ENCODE assay signal across 8 cellular contexts in genomic region chr17:17235212-17236174, GRCh38. TPM values are rescaled to one million over a fixed set of nuclear protein-coding genes. Genes with fewer than 3 reads are reported as not detected.
DNase-seq lines count a peak whose midpoint lies in the region; ATAC-seq and TF ChIP-seq lines count a peak whose summit lies in the region.

No MANE protein-coding gene starts in this region.

- H3K14ac ChIP-seq in H9 (ENCODE audit: insufficient read depth, low read length) = no peak overlapping the region

- DNase-seq in A172 (ENCODE audit: low spot score) (peak; percentile 68), H9 (no peak), right cardiac atrium (peak in 1 of 3 donors; percentile 36), NCI-H82 treated with DMSO at 0.1 percent for 48 hours (lab: John Stamatoyannopoulos, UW; ENCODE audit: unreplicated experiment) (no peak), NCI-H1092 (lab: John Stamatoyannopoulos, UW) (no peak)
- DNase-seq in activated CD8-positive, alpha-beta T cell treated with anti-CD3 and anti-CD28 coated beads for 36 hours = peak; percentile 45

- peaks cover 10 to 21% (median 19%) of the 10 kb centered on the region in 3 experiments; a peak in 5 of 7 replicates for H3K36me3 Mint-ChIP-seq in H9 (ENCODE audit: insufficient read depth in 1 of 3, low read depth in 3 of 3)
- H3K36me3 Mint-ChIP-seq in activated CD8-positive, alpha-beta T cell treated with anti-CD3 and anti-CD28 coated beads for 36 hours (ENCODE audit: low read depth) = peaks cover 5% of the 10 kb centered on the region

- no peak overlapping the region for H2AK5ac ChIP-seq in H9 (ENCODE audit: insufficient read length, low read length)

- H3K9ac ChIP-seq in H9 (ENCODE audit: extremely low read depth, insufficient read length, low read length) (no peak overlapping the region), skeletal muscle satellite cell (ENCODE audit: low read depth, low read length) (peak overlapping the region; percentile 99)

- 0 out of 7 replicates have a peak overlapping the region, but pooled peaks of 1 of the 3 experiments have one; percentile 63 for H3K27ac Mint-ChIP-seq in H9
- H3K27ac Mint-ChIP-seq in activated CD8-positive, alpha-beta T cell treated with anti-CD3 and anti-CD28 coated beads for 36 hours = peak overlapping the region; percentile 60

- no peak for TF ChIP-seq CTCF in H9 (conservative IDR thresholded peaks at IDR 0.05)
- TF ChIP-seq CTCF in activated CD8-positive, alpha-beta T cell treated with anti-CD3 and anti-CD28 coated beads for 36 hours (IDR thresholded peaks at IDR 0.05) = no peak

- peaks cover 9% of the 10 kb centered on the region; the same call in 1 of the 2 replicates for H3K79me2 ChIP-seq in H9 (ENCODE audit: insufficient read depth, low read length)

- peaks cover 5% of the 10 kb centered on the region for H3K23me2 ChIP-seq in H9 (ENCODE audit: insufficient read length, low read depth, low read length, poor library complexity, severe bottlenecking)

- CTCF ChIA-PET in activated CD8-positive, alpha-beta T cell treated with anti-CD3 and anti-CD28 coated beads for 36 hours (lab: Charles Lee) = interaction anchor here (1.0 to 1.8 kb wide), 5 partner anchors 34 to 244 kb away, joined by 3 to 8 read pairs (median 4); no protein-coding TSS in a partner anchor

- no peak overlapping the region for H2BK120ac ChIP-seq in H9 (ENCODE audit: low read depth, low read length, poor library complexity, severe bottlenecking)

- no peak overlapping the region for H2BK12ac ChIP-seq in H9 (ENCODE audit: insufficient read length, low read depth, low read length)

- peaks cover 21% of the 10 kb centered on the region for H3K36me3 ChIP-seq in skeletal muscle satellite cell (ENCODE audit: insufficient read depth, low read length)

- no peaks in the 10 kb centered on the region for H3K9me3 Mint-ChIP-seq in H9
- no peaks in the 10 kb centered on the region for H3K9me3 Mint-ChIP-seq in activated CD8-positive, alpha-beta T cell treated with anti-CD3 and anti-CD28 coated beads for 36 hours

- H4K8ac ChIP-seq in H9 (replicated peaks; ENCODE audit: insufficient read length, low read depth, low read length) = no peak overlapping the region

- peaks cover 21% of the 10 kb centered on the region in 2 experiments for H3K4me1 Mint-ChIP-seq in H9
- peaks cover 36% of the 10 kb centered on the region for H3K4me1 Mint-ChIP-seq in activated CD8-positive, alpha-beta T cell treated with anti-CD3 and anti-CD28 coated beads for 36 hours (ENCODE audit: low read depth)

- intact Hi-C loops in activated CD8-positive, alpha-beta T cell treated with anti-CD3 and anti-CD28 coated beads for 36 hours (cut with micrococcal nuclease) = no loop called here
- intact Hi-C loops in right cardiac atrium (cut with DNase I) = no loop called here

- H3K4me1 ChIP-seq in H9 (ENCODE audit: insufficient read depth, low read length) = peaks cover 11% of the 10 kb centered on the region
- H3K4me1 ChIP-seq in right cardiac atrium (ENCODE audit: control insufficient read depth, insufficient read depth, low read length) = peaks cover 13% of the 10 kb centered on the region
- peaks cover 17% of the 10 kb centered on the region for H3K4me1 ChIP-seq in skeletal muscle satellite cell (ENCODE audit: control insufficient read depth, insufficient read depth, low read length)

- POLR2A ChIA-PET in activated CD8-positive, alpha-beta T cell treated with anti-CD3 and anti-CD28 coated beads for 36 hours (lab: Charles Lee) = interaction anchor here (0.5 to 2.5 kb wide), 8 partner anchors 9 to 682 kb away, joined by 3 to 12 read pairs (median 4); partner anchors contain the start of gene PLD6

- no peak overlapping the region for H3T11ph ChIP-seq in H9 (ENCODE audit: low read length)

- H4K5ac ChIP-seq in H9 (ENCODE audit: insufficient read length, low read depth, low read length) = no peak overlapping the region

- peak overlapping the region; percentile 97 to 99 for H3K4me3 Mint-ChIP-seq in H9
- peak overlapping the region; percentile 90 for H3K4me3 Mint-ChIP-seq in activated CD8-positive, alpha-beta T cell treated with anti-CD3 and anti-CD28 coated beads for 36 hours

- H3K27me3 Mint-ChIP-seq in H9 (ENCODE audit: low read depth) = no peaks in the 10 kb centered on the region
- H3K27me3 Mint-ChIP-seq in activated CD8-positive, alpha-beta T cell treated with anti-CD3 and anti-CD28 coated beads for 36 hours = no peaks in the 10 kb centered on the region

- peak overlapping the region; percentile 92 for H3K4me2 ChIP-seq in H9 (ENCODE audit: insufficient read depth, insufficient read length, low read length)
- peak overlapping the region; percentile 93 for H3K4me2 ChIP-seq in skeletal muscle satellite cell (ENCODE audit: low read length)

- no peak overlapping the region for H4K91ac ChIP-seq in H9 (ENCODE audit: insufficient read length, low read depth, low read length)

- no peak overlapping the region for H2BK5ac ChIP-seq in H9 (ENCODE audit: insufficient read length, low read length)

- H3K9me3 ChIP-seq in H9 (ENCODE audit: control insufficient read depth, low read depth, low read length) (no peaks in the 10 kb centered on the region), right cardiac atrium (ENCODE audit: control insufficient read depth, low read length) (no peaks in the 10 kb centered on the region), skeletal muscle satellite cell (replicated peaks; ENCODE audit: low read length) (no peaks in the 10 kb centered on the region)

- H4K20me1 ChIP-seq in H9 (ENCODE audit: control insufficient read depth, insufficient read depth, insufficient read length) = no peaks in the 10 kb centered on the region

- H2BK15ac ChIP-seq in H9 (ENCODE audit: low read depth, low read length) = no peak overlapping the region

- no CpG with 5 or more reads among the region's 19 CpGs for WGBS in H9 (ENCODE audit: extremely low coverage, insufficient read length, low lambda C conversion rate)
- WGBS in right cardiac atrium = 48% methylated on average over 19 of the region's 19 CpGs

- H3K27ac ChIP-seq in H9 (ENCODE audit: insufficient read length, low read depth, low read length) (no peak overlapping the region), right cardiac atrium (ENCODE audit: low read length) (peak overlapping the region; percentile 95)

- H3K18ac ChIP-seq in H9 (ENCODE audit: insufficient read length, low read depth, low read length) = no peak overlapping the region

- no peak overlapping the region for H2AFZ ChIP-seq in H9 (ENCODE audit: low read length)

- peak overlapping the region; percentile 97 for H3K4me3 ChIP-seq in right cardiac atrium (ENCODE audit: low read length)
- peak overlapping the region; percentile 89 for H3K4me3 ChIP-seq in skeletal muscle satellite cell (ENCODE audit: low read length)

- no peak overlapping the region for H2BK20ac ChIP-seq in H9 (ENCODE audit: low read depth, low read length, poor library complexity, severe bottlenecking)

- no peak for ATAC-seq in activated CD8-positive, alpha-beta T cell treated with anti-CD3 and anti-CD28 coated beads for 36 hours
- ATAC-seq in right cardiac atrium = peak in 1 of 2 donors; percentile 2
- no peak for ATAC-seq in HG03565 (IDR thresholded peaks at IDR 0.05; ENCODE audit: unreplicated experiment)

- no peaks in the 10 kb centered on the region for H3K27me3 ChIP-seq in H9 (ENCODE audit: insufficient read depth, low read length)
- no peaks in the 10 kb centered on the region for H3K27me3 ChIP-seq in right cardiac atrium (ENCODE audit: control insufficient read depth, insufficient read depth)
- H3K27me3 ChIP-seq in skeletal muscle satellite cell (ENCODE audit: control insufficient read depth, insufficient read depth, low read length) = no peaks in the 10 kb centered on the region

- no peak overlapping the region for H3K23ac ChIP-seq in H9 (ENCODE audit: insufficient read length, low read depth, low read length)

- peaks cover 3% of the 10 kb centered on the region for H3K79me1 ChIP-seq in H9 (ENCODE audit: insufficient read depth, low read depth, low read length, poor library complexity, severe bottlenecking)

- H3K4ac ChIP-seq in H9 (ENCODE audit: low read depth, low read length) = no peak overlapping the region

- H3K56ac ChIP-seq in H9 (ENCODE audit: insufficient read length, low read depth, low read length) = no peak overlapping the region

RNA-seq across cellular contexts. Expression of gene FLCN, which starts 1.5 kb away (rescaled TPM):
- total RNA-seq in A172 (2014; rRNA removed; shearing (Covaris generic)) = 58.2 and 78.1 TPM in 2 replicates
- total RNA-seq in H9 (2021) (32.3 and 33.3 TPM in 2 replicates), right cardiac atrium (10 to 100 TPM; 22.9 to 55.7 (median 30.7) TPM)
- 10 to 100 TPM; 15.4 to 17.2 TPM for total RNA-seq in activated CD8-positive, alpha-beta T cell treated with anti-CD3 and anti-CD28 coated beads for 36 hours
- 30.7 TPM for polyA plus RNA-seq in right cardiac atrium
- total RNA-seq in skeletal muscle satellite cell (2012; rRNA removed) = 40.8 and 58.8 TPM in 2 replicates

RNA-seq across cellular contexts. Expression of gene PLD6, which starts 29.4 kb away (rescaled TPM):
- 10.8 and 15.1 TPM in 2 replicates for total RNA-seq in A172 (2014; rRNA removed; shearing (Covaris generic))
- 0.09 TPM in 1 of 2 replicates, not detected in the other for total RNA-seq in H9 (2021)
- total RNA-seq in activated CD8-positive, alpha-beta T cell treated with anti-CD3 and anti-CD28 coated beads for 36 hours = 1 to 10 TPM; 6.1 to 6.2 TPM
- 1 to 10 TPM; 3.8 to 5.4 (median 4.0) TPM for total RNA-seq in right cardiac atrium
- 2.9 TPM for polyA plus RNA-seq in right cardiac atrium
- 2.4 and 3.0 TPM in 2 replicates for total RNA-seq in skeletal muscle satellite cell (2012; rRNA removed)

RNA-seq across cellular contexts. Expression of gene COPS3, which starts 45.6 kb away (rescaled TPM):
- 292 and 308 TPM in 2 replicates for total RNA-seq in A172 (2014; rRNA removed; shearing (Covaris generic))
- 103 and 113 TPM in 2 replicates for total RNA-seq in H9 (2021)
- total RNA-seq in activated CD8-positive, alpha-beta T cell treated with anti-CD3 and anti-CD28 coated beads for 36 hours = 10 to 100 TPM; 91.1 to 99.8 TPM
- total RNA-seq in right cardiac atrium = 10 to 100 TPM; 52.2 to 65.7 (median 57.2) TPM
- polyA plus RNA-seq in right cardiac atrium = 52.0 TPM
- 105 and 109 TPM in 2 replicates for total RNA-seq in skeletal muscle satellite cell (2012; rRNA removed)

Comparison
In these comparisons a context has a peak if more than half of its experiments do, and no peak if none do; other contexts are left out.
1. DNase-seq: peak in A172 (single experiment) and activated CD8-positive, alpha-beta T cell treated with anti-CD3 and anti-CD28 coated beads for 36 hours (single experiment); none in H9 (single experiment), NCI-H82 treated with DMSO at 0.1 percent for 48 hours (single experiment) and NCI-H1092 (single experiment).